In genomic region chr1:185966487-185966886, GRCh38 we compare ENCODE assay signal across 20 cellular contexts.
DNase-seq lines count a peak whose midpoint lies in the region; ATAC-seq and TF ChIP-seq lines count a peak whose summit lies in the region.
"Had no signal": no experiment of that assay in that cellular context is flagged by ENCODE, and none has a peak within 500 bp of the region (broad histone marks: within the 10 kb centered on the region; RNA-seq: fewer than 3 reads in every experiment).

No MANE protein-coding gene starts in this region.

- peak overlapping the region; percentile 67 to 73 (median 68) for H3K27ac ChIP-seq in esophagus muscularis mucosa (replicated peaks in 1 of 4)
- H3K27ac ChIP-seq in mesodermal cell (ENCODE audit: low read depth, low read length, severe bottlenecking) = peak overlapping the region; percentile 77
- H3K27ac ChIP-seq in upper lobe of right lung = peak overlapping the region; percentile 20
- H3K27ac ChIP-seq: hepatocyte, PC-9 had no signal

- H3K4me3 ChIP-seq in esophagus muscularis mucosa = no peak overlapping the region
- no peak overlapping the region for H3K4me3 ChIP-seq in mesodermal cell (ENCODE audit: extremely low read depth, insufficient read depth, low read length, poor library complexity, severe bottlenecking)
- H3K4me3 ChIP-seq in upper lobe of right lung = no peak overlapping the region
- H3K4me3 ChIP-seq: GM12878, hepatocyte, PC-9 had no signal

- no peaks in the 10 kb centered on the region for H3K9me3 ChIP-seq in esophagus muscularis mucosa
- H3K9me3 ChIP-seq in mesodermal cell (ENCODE audit: control insufficient read depth, low read length) = no peaks in the 10 kb centered on the region
- no peaks in the 10 kb centered on the region for H3K9me3 ChIP-seq in upper lobe of right lung

- WGBS in esophagus muscularis mucosa = 37% methylated on average over 2 of the region's 2 CpGs
- 100% methylated on average over 1 of the region's 2 CpGs for WGBS in mesodermal cell (ENCODE audit: insufficient coverage in 2 of 2), 2 experiments

- H3K36me3 ChIP-seq in esophagus muscularis mucosa = peaks cover 0 to 4% (median 0%) of the 10 kb centered on the region in 4 donors
- no peaks in the 10 kb centered on the region for H3K36me3 ChIP-seq in mesodermal cell (ENCODE audit: control insufficient read depth, insufficient read depth, low read length)
- no peaks in the 10 kb centered on the region for H3K36me3 ChIP-seq in upper lobe of right lung

- no peak for TF ChIP-seq EP300 in esophagus muscularis mucosa (IDR thresholded peaks at IDR 0.05)

- TF ChIP-seq POLR2A in esophagus muscularis mucosa (IDR thresholded peaks at IDR 0.05; ENCODE audit: low read depth) = no peak

- peaks cover 4 to 79% (median 71%) of the 10 kb centered on the region in 4 donors for H3K4me1 ChIP-seq in esophagus muscularis mucosa
- peaks cover 17% of the 10 kb centered on the region for H3K4me1 ChIP-seq in mesodermal cell (ENCODE audit: control insufficient read depth, insufficient read depth, low read length, poor library complexity, severe bottlenecking)
- H3K4me1 ChIP-seq in upper lobe of right lung = no peaks in the 10 kb centered on the region

- TF ChIP-seq CTCF in esophagus muscularis mucosa (IDR thresholded peaks at IDR 0.05) = no peak
- TF ChIP-seq CTCF in upper lobe of right lung (IDR thresholded peaks at IDR 0.05) = no peak

- H3K27me3 ChIP-seq in esophagus muscularis mucosa (no peaks in the 10 kb centered on the region), upper lobe of right lung (no peaks in the 10 kb centered on the region)
- H3K27me3 ChIP-seq: hepatocyte had no signal

- intact Hi-C loops in Right ventricle myocardium inferior (cut with DNase I) = no loop called here
- intact Hi-C loops in cardiac septum (cut with DNase I) = loop anchor here (10.0 kb wide), 1 partner anchor 238 kb away; no protein-coding TSS in a partner anchor
- intact Hi-C loops in esophagus muscularis mucosa (cut with DNase I) = no loop called here
- intact Hi-C loops in upper lobe of right lung (cut with DNase I) = no loop called here
- intact Hi-C loops in posterior vena cava (cut with DNase I) = no loop called here

- ATAC-seq in Right ventricle myocardium inferior (peak; percentile 23), upper lobe of right lung (no peak)
- ATAC-seq: activated CD8-positive, alpha-beta memory T cell treated with anti-CD3 and anti-CD28 coated beads, Interleukin-2, amount 10 ng/mL, durations not matched to agents 7 days and 5 days; GM12878; stimulated activated naive CD8-positive, alpha-beta T cell treated with anti-CD3 and anti-CD28 coated beads, Interleukin-15, amount 100 ng/mL, for 72 hours; T-helper 17 cell had no signal

- DNase-seq in Right ventricle myocardium inferior (ENCODE audit: missing footprints) (no peak), cardiac septum (ENCODE audit: low spot score) (no peak), esophagus muscularis mucosa (ENCODE audit: extremely low spot score) (no peak), upper lobe of right lung (no peak), activated gamma-delta T cell treated with Interleukin-2 at 50 U/mL for 16 hours (no peak), HUDEP-2 (lab: John Stamatoyannopoulos, UW; ENCODE audit: unreplicated experiment in 76 of 76) (no peak), posterior vena cava (ENCODE audit: low spot score) (no peak)
- DNase-seq: activated CD4-positive, alpha-beta T cell treated with anti-CD3 and anti-CD28 coated beads for 48 hours; activated CD8-positive, alpha-beta memory T cell treated with anti-CD3 and anti-CD28 coated beads, Interleukin-2, amount 10 ng/mL, durations not matched to agents 7 days and 5 days; DMS79 treated with DMSO at 0.1 percent for 48 hours; immature natural killer cell; NCI-H2029; NCI-H446 treated with DMSO at 0.1 percent for 48 hours; PC-9; stimulated activated CD4-positive, alpha-beta T cell treated with anti-CD3 and anti-CD28 coated beads, Interleukin-12 subunit alpha, Interleukin-12 subunit beta, amount 100 ng/mL, for 4 hours; stimulated activated naive CD8-positive, alpha-beta T cell treated with anti-CD3 and anti-CD28 coated beads, Interleukin-15, amount 100 ng/mL, for 72 hours; T-helper 17 cell had no signal

Comparison
In these comparisons a context has a peak if more than half of its experiments do, and no peak if none do; other contexts are left out.
1. H3K27ac ChIP-seq: peak in every context shown above with its lines; median percentile 77 in mesodermal cell; 68 in esophagus muscularis mucosa; 20 in upper lobe of right lung.